Comparison of ENCODE assay signal across 9 cellular contexts in genomic region chr1:108963052-108963686, GRCh38. TPM values are rescaled to one million over a fixed set of nuclear protein-coding genes. Genes with fewer than 3 reads are reported as not detected.
DNase-seq lines count a peak whose midpoint lies in the region; ATAC-seq, FAIRE-seq and TF ChIP-seq lines count a peak whose summit lies in the region.
"Had no signal": no experiment of that assay in that cellular context is flagged by ENCODE, and none has a peak within 500 bp of the region (broad histone marks: within the 10 kb centered on the region; RNA-seq: fewer than 3 reads in every experiment).

A gene with protein sequence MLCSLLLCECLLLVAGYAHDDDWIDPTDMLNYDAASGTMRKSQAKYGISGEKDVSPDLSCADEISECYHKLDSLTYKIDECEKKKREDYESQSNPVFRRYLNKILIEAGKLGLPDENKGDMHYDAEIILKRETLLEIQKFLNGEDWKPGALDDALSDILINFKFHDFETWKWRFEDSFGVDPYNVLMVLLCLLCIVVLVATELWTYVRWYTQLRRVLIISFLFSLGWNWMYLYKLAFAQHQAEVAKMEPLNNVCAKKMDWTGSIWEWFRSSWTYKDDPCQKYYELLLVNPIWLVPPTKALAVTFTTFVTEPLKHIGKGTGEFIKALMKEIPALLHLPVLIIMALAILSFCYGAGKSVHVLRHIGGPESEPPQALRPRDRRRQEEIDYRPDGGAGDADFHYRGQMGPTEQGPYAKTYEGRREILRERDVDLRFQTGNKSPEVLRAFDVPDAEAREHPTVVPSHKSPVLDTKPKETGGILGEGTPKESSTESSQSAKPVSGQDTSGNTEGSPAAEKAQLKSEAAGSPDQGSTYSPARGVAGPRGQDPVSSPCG (minus strand): TSS chr1:108963484. CDS start chr1:108950437, 13,047 bp downstream.

- H3K27ac ChIP-seq in kidney (ENCODE audit: low read depth in 2 of 2, low read length in 2 of 2): peak within 1 kb of the TSS; percentile 93 to 96

- no peaks in the 10 kb centered on the region for H3K9me3 ChIP-seq in kidney (ENCODE audit: control insufficient read depth in 1 of 2, low read length in 2 of 2)

- peak; percentile 65 for DNase-seq in AG09319 (ENCODE audit: extremely low read depth, low read depth)
- DNase-seq in NCI-H460 (ENCODE audit: extremely low read depth, low read depth): peak; percentile 85
- peak; percentile 82 for DNase-seq in activated CD4-positive, alpha-beta T cell treated with anti-CD3 and anti-CD28 coated beads for 1 hour
- peak; percentile 95 for DNase-seq in cerebellum (ENCODE audit: low spot score)
- DNase-seq in kidney: peak; percentile 97
- peak; percentile 96 for DNase-seq in stimulated activated CD4-positive, alpha-beta T cell treated with anti-CD3 and anti-CD28 coated beads, Interleukin-15, amount 100 ng/mL, for 24 hours

- no peak for FAIRE-seq in kidney (lab: Jason Lieb, UNC)
- FAIRE-seq: TTC549 had no signal

- no peaks in the 10 kb centered on the region for H3K36me3 ChIP-seq in kidney (ENCODE audit: control insufficient read depth in 1 of 2, insufficient read depth in 2 of 2, low read length in 2 of 2)

- H3K9ac ChIP-seq in kidney (ENCODE audit: low read length in 2 of 2): peak within 1 kb of the TSS; percentile 68 to 94

- ATAC-seq in GM19035 (IDR thresholded peaks at IDR 0.05; ENCODE audit: unreplicated experiment): peak; percentile 87
- ATAC-seq in HG03354 (IDR thresholded peaks at IDR 0.05; ENCODE audit: poor library complexity, severe bottlenecking, unreplicated experiment): peak; percentile 95

- H3K4me1 ChIP-seq in kidney (ENCODE audit: control insufficient read depth in 1 of 2, insufficient read depth in 1 of 2, low read depth in 1 of 2, low read length in 2 of 2): peaks cover 0 to 3% of the 10 kb centered on the region in 2 donors

- TF ChIP-seq CTCF in AG09319 (IDR thresholded peaks at IDR 0.05; ENCODE audit: low read depth, low read length): no peak
- no peak for TF ChIP-seq CTCF in kidney (IDR thresholded peaks at IDR 0.05; ENCODE audit: borderline replicate concordance, extremely low read depth, insufficient read depth)

- intact Hi-C loops in kidney (cut with DNase I): no loop called here

- H3K4me3 ChIP-seq in kidney (ENCODE audit: low read length in 2 of 2): peak within 1 kb of the TSS; percentile 72 to 89

RNA-seq across cellular contexts. Expression of the gene that starts here (rescaled TPM):
- total RNA-seq in NCI-H460 (2014; rRNA removed; shearing (Covaris generic)): 22.7 and 23.0 TPM in 2 replicates
- polyA plus RNA-seq in NCI-H460 (2014; cell fraction: nucleus; rRNA removed): 17.0 and 34.0 TPM in 2 replicates
- total RNA-seq in cerebellum (35.5 TPM), kidney (32.1 TPM)
- polyA plus RNA-seq in kidney (ENCODE audit: insufficient read depth, low read depth, low replicate concordance): 10.7 TPM

Comparison
In these comparisons a context has a peak if more than half of its experiments do, and no peak if none do; other contexts are left out.
1. Peak in every context shown above with its lines: DNase-seq, ATAC-seq, H3K4me3 ChIP-seq and H3K27ac ChIP-seq.